In genomic region chr6:125363360-125364121, GRCh38 we compare ENCODE assay signal across 8 cellular contexts.
DNase-seq lines count a peak whose midpoint lies in the region; TF ChIP-seq lines count a peak whose summit lies in the region.

No MANE protein-coding gene starts in this region.

- H3K4me1 ChIP-seq in Caco-2, result no peaks in the 10 kb centered on the region
- H3K4me1 ChIP-seq in stomach, result peaks cover 7 to 26% (median 11%) of the 10 kb centered on the region in 4 donors

- no peaks in the 10 kb centered on the region for H3K9me3 Mint-ChIP-seq in Caco-2 (ENCODE audit: unreplicated experiment)

- TF ChIP-seq EP300 in stomach (IDR thresholded peaks at IDR 0.05), result no peak

- POLR2A ChIA-PET in Caco-2 (lab: Charles Lee), result no interaction called here

- WGBS in stomach, 5 donors, result 6% methylated on average over 19 to 43 of the region's 43 CpGs

- no peaks in the 10 kb centered on the region for H3K36me3 Mint-ChIP-seq in Caco-2 (ENCODE audit: insufficient read depth, unreplicated experiment)

- CTCF ChIA-PET in Caco-2 (lab: Charles Lee), result no interaction called here

- TF ChIP-seq POLR2A in stomach (IDR thresholded peaks at IDR 0.05), result no peak

- peaks cover 7% of the 10 kb centered on the region for H3K4me1 Mint-ChIP-seq in Caco-2 (ENCODE audit: low read depth, unreplicated experiment)

- peak overlapping the region; percentile 40 for H3K27ac ChIP-seq in layer of hippocampus (ENCODE audit: low read depth, low read length)
- peak overlapping the region in 4 of 5 donors; percentile 23 to 45 (median 32) for H3K27ac ChIP-seq in stomach

- no peak overlapping the region for H3K27ac Mint-ChIP-seq in Caco-2 (ENCODE audit: unreplicated experiment)

- peaks cover 33% of the 10 kb centered on the region for H3K27me3 Mint-ChIP-seq in Caco-2 (ENCODE audit: insufficient read depth, unreplicated experiment)

- intact Hi-C loops in Caco-2 (cut with micrococcal nuclease; ENCODE audit: unreplicated experiment), result no loop called here
- intact Hi-C loops in stomach (cut with DNase I; ENCODE audit: low total_unique reads), result no loop called here

- peak overlapping the region; percentile 54 for H3K4me3 Mint-ChIP-seq in Caco-2 (ENCODE audit: unreplicated experiment)

- peak in 1 of 2 experiments; percentile 36 for DNase-seq in Caco-2
- DNase-seq in NCI-H2029 treated with DMSO at 0.1 percent for 48 hours (lab: John Stamatoyannopoulos, UW), result peak; percentile 57
- peak; percentile 83 for DNase-seq in choroid plexus epithelial cell (ENCODE audit: low read depth)
- peak; percentile 27 for DNase-seq in stomach
- no peak for DNase-seq in CD1c-positive myeloid dendritic cell (ENCODE audit: extremely low spot score)
- DNase-seq in cerebellar cortex (ENCODE audit: low spot score), result no peak
- no peak for DNase-seq in RKO (ENCODE audit: low spot score)

- peaks cover 2% of the 10 kb centered on the region; the same call in 1 of the 2 replicates for H3K27me3 ChIP-seq in Caco-2 (replicated peaks; ENCODE audit: control insufficient read depth, insufficient read depth, low read length)
- no peaks in the 10 kb centered on the region for H3K27me3 ChIP-seq in layer of hippocampus (ENCODE audit: control insufficient read depth, insufficient read depth, low read length)
- peaks cover 0 to 42% (median 35%) of the 10 kb centered on the region in 3 donors for H3K27me3 ChIP-seq in stomach

- H3K9me3 ChIP-seq in Caco-2 (no peaks in the 10 kb centered on the region), stomach (no peaks in the 10 kb centered on the region)

- H3K36me3 ChIP-seq in Caco-2 (ENCODE audit: control insufficient read depth, insufficient read depth, low read length) (no peaks in the 10 kb centered on the region), stomach (no peaks in the 10 kb centered on the region)

- no peak for TF ChIP-seq CTCF in Caco-2 (IDR thresholded peaks at IDR 0.05; ENCODE audit: insufficient read depth in 1 of 2, low read depth in 1 of 2, low read length in 1 of 2, severe bottlenecking in 1 of 2, unreplicated experiment in 1 of 2)
- TF ChIP-seq CTCF in choroid plexus epithelial cell (conservative IDR thresholded peaks at IDR 0.05; ENCODE audit: low read depth, low read length), result no peak
- TF ChIP-seq CTCF in stomach (IDR thresholded peaks at IDR 0.05), result no peak

- H3K4me3 ChIP-seq in Caco-2 (ENCODE audit: low read depth, low read length) (peak overlapping the region; percentile 35), choroid plexus epithelial cell (ENCODE audit: low read depth, low read length) (peak overlapping the region; percentile 62), stomach (peak overlapping the region; percentile 39 to 50 (median 47))

- no TSS peak for BruUV-seq in Caco-2 (replicated peaks; lab: Mats Ljungman, UMichigan)

Comparison
In these comparisons a context has a peak if more than half of its experiments do, and no peak if none do; other contexts are left out.
1. DNase-seq: peak in NCI-H2029 treated with DMSO at 0.1 percent for 48 hours (single experiment), choroid plexus epithelial cell (single experiment) and stomach (single experiment); none in CD1c-positive myeloid dendritic cell (single experiment), cerebellar cortex (single experiment) and RKO (single experiment).
2. Peak in every context shown above with its lines, with median percentiles within 50 percentile points of each other: H3K4me3 ChIP-seq.